Comparison of ENCODE assay signal across 1 cellular context in genomic region chr5:125198270-125198974, GRCh38.
TF ChIP-seq lines count a peak whose summit lies in the region.

No MANE protein-coding gene starts in this region.

TF ChIP-seq in HEK293, 187 proteins besides CTCF, POLR2A, EP300 and RAD21 (continued from another document):
- TF ChIP-seq ELK4 (IDR thresholded peaks at IDR 0.05; ENCODE audit: borderline replicate concordance, low read depth, low read length) (no peak), ZNF112 (tag by site-specific recombination; IDR thresholded peaks at IDR 0.05) (peak; percentile 85; the same call in 1 of the 2 replicates), ZNF324 (tag by site-specific recombination; IDR thresholded peaks at IDR 0.05) (no peak), ZNF610 (tag by site-specific recombination; IDR thresholded peaks at IDR 0.05; ENCODE audit: borderline replicate concordance) (peak; percentile 72), TRIM28 (IDR thresholded peaks at IDR 0.05; ENCODE audit: borderline replicate concordance, low read length) (peak; percentile 98), ZNF701 (tag by site-specific recombination; IDR thresholded peaks at IDR 0.05) (no peak), ZNF341 (tag by site-specific recombination; IDR thresholded peaks at IDR 0.05; ENCODE audit: low read depth) (peak; percentile 77), ZEB2 (tag by site-specific recombination; IDR thresholded peaks at IDR 0.05) (peak; percentile 81), ZNF510 (tag by site-specific recombination; IDR thresholded peaks at IDR 0.05; ENCODE audit: insufficient replicate concordance) (peak; percentile 20), ZNF366 (tag by site-specific recombination; conservative IDR thresholded peaks at IDR 0.05) (no peak; the same call in 1 of the 2 replicates), ZNF449 (tag by site-specific recombination; IDR thresholded peaks at IDR 0.05) (no peak; the same call in 1 of the 2 replicates), ZNF624 (tag by site-specific recombination; IDR thresholded peaks at IDR 0.05) (peak; percentile 83; the same call in 1 of the 2 replicates), SP7 (tag by site-specific recombination; IDR thresholded peaks at IDR 0.05) (peak; percentile 48), ZNF423 (tag by site-specific recombination; IDR thresholded peaks at IDR 0.05) (no peak), ZNF585B (tag by site-specific recombination; IDR thresholded peaks at IDR 0.05) (no peak), ZNF501 (tag by site-specific recombination; IDR thresholded peaks at IDR 0.05) (0 out of 2 replicates have a peak, but pooled peaks have one; percentile 17), ZBTB48 (tag by site-specific recombination; IDR thresholded peaks at IDR 0.05) (no peak), ZBTB21 (tag by site-specific recombination; IDR thresholded peaks at IDR 0.05) (no peak), ZNF623 (tag by site-specific recombination; IDR thresholded peaks at IDR 0.05) (no peak), MZF1 (tag by site-specific recombination; IDR thresholded peaks at IDR 0.05; ENCODE audit: borderline replicate concordance) (peak; percentile 96), ZNF514 (tag by site-specific recombination; IDR thresholded peaks at IDR 0.05) (no peak), ZNF398 (tag by site-specific recombination; IDR thresholded peaks at IDR 0.05) (no peak), ZNF426 (tag by site-specific recombination; IDR thresholded peaks at IDR 0.05) (no peak), SCRT1 (tag by site-specific recombination; IDR thresholded peaks at IDR 0.05; ENCODE audit: borderline replicate concordance) (peak; percentile 55; the same call in 1 of the 2 replicates), ZNF148 (tag by site-specific recombination; IDR thresholded peaks at IDR 0.05; ENCODE audit: borderline replicate concordance) (no peak), ZNF24 (tag by site-specific recombination; IDR thresholded peaks at IDR 0.05) (no peak), ZNF10 (tag by site-specific recombination; IDR thresholded peaks at IDR 0.05) (no peak), ZNF138 (tag by site-specific recombination; IDR thresholded peaks at IDR 0.05; ENCODE audit: borderline replicate concordance) (no peak), ZNF747 (tag by site-specific recombination; IDR thresholded peaks at IDR 0.05) (no peak), ZNF843 (tag by site-specific recombination; IDR thresholded peaks at IDR 0.05) (peak; percentile 74; the same call in 1 of the 2 replicates), KLF16 (tag by site-specific recombination; IDR thresholded peaks at IDR 0.05) (no peak), ZFP37 (tag by site-specific recombination; IDR thresholded peaks at IDR 0.05) (no peak), ZNF169 (tag by site-specific recombination; IDR thresholded peaks at IDR 0.05) (no peak), SCRT2 (tag by site-specific recombination; IDR thresholded peaks at IDR 0.05) (no peak), ZBTB1 (tag by site-specific recombination; IDR thresholded peaks at IDR 0.05) (no peak), ZNF521 (tag by site-specific recombination; IDR thresholded peaks at IDR 0.05) (no peak), GLI4 (tag by site-specific recombination; IDR thresholded peaks at IDR 0.05) (no peak), ZNF302 (tag by site-specific recombination; IDR thresholded peaks at IDR 0.05; ENCODE audit: low read depth) (no peak)
- TF ChIP-seq, protein P1, sequence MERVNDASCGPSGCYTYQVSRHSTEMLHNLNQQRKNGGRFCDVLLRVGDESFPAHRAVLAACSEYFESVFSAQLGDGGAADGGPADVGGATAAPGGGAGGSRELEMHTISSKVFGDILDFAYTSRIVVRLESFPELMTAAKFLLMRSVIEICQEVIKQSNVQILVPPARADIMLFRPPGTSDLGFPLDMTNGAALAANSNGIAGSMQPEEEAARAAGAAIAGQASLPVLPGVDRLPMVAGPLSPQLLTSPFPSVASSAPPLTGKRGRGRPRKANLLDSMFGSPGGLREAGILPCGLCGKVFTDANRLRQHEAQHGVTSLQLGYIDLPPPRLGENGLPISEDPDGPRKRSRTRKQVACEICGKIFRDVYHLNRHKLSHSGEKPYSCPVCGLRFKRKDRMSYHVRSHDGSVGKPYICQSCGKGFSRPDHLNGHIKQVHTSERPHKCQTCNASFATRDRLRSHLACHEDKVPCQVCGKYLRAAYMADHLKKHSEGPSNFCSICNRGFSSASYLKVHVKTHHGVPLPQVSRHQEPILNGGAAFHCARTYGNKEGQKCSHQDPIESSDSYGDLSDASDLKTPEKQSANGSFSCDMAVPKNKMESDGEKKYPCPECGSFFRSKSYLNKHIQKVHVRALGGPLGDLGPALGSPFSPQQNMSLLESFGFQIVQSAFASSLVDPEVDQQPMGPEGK (tag by site-specific recombination; IDR thresholded peaks at IDR 0.05), result peak; percentile 39
- TF ChIP-seq, protein P2, sequence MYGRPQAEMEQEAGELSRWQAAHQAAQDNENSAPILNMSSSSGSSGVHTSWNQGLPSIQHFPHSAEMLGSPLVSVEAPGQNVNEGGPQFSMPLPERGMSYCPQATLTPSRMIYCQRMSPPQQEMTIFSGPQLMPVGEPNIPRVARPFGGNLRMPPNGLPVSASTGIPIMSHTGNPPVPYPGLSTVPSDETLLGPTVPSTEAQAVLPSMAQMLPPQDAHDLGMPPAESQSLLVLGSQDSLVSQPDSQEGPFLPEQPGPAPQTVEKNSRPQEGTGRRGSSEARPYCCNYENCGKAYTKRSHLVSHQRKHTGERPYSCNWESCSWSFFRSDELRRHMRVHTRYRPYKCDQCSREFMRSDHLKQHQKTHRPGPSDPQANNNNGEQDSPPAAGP (tag by site-specific recombination; IDR thresholded peaks at IDR 0.05), result no peak
- TF ChIP-seq, protein P3, sequence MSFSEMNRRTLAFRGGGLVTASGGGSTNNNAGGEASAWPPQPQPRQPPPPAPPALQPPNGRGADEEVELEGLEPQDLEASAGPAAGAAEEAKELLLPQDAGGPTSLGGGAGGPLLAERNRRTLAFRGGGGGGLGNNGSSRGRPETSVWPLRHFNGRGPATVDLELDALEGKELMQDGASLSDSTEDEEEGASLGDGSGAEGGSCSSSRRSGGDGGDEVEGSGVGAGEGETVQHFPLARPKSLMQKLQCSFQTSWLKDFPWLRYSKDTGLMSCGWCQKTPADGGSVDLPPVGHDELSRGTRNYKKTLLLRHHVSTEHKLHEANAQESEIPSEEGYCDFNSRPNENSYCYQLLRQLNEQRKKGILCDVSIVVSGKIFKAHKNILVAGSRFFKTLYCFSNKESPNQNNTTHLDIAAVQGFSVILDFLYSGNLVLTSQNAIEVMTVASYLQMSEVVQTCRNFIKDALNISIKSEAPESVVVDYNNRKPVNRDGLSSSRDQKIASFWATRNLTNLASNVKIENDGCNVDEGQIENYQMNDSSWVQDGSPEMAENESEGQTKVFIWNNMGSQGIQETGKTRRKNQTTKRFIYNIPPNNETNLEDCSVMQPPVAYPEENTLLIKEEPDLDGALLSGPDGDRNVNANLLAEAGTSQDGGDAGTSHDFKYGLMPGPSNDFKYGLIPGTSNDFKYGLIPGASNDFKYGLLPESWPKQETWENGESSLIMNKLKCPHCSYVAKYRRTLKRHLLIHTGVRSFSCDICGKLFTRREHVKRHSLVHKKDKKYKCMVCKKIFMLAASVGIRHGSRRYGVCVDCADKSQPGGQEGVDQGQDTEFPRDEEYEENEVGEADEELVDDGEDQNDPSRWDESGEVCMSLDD (tag by site-specific recombination; IDR thresholded peaks at IDR 0.05), result no peak
- TF ChIP-seq, protein P4, sequence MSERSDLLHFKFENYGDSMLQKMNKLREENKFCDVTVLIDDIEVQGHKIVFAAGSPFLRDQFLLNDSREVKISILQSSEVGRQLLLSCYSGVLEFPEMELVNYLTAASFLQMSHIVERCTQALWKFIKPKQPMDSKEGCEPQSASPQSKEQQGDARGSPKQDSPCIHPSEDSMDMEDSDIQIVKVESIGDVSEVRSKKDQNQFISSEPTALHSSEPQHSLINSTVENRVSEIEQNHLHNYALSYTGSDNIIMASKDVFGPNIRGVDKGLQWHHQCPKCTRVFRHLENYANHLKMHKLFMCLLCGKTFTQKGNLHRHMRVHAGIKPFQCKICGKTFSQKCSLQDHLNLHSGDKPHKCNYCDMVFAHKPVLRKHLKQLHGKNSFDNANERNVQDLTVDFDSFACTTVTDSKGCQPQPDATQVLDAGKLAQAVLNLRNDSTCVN (tag by site-specific recombination; optimal IDR thresholded peaks at IDR 0.05), result no peak
TF ChIP-seq in HEK293: peak in this region for 57.
